1 cellular context compared by ENCODE assay signal in genomic region chr4:48575964-48576363, GRCh38.
TF ChIP-seq lines count a peak whose summit lies in the region.

No MANE protein-coding gene starts in this region.

TF ChIP-seq in SK-N-SH treated with all-trans-retinoic acid at 6 μM for 48 hours, 23 proteins besides CTCF, POLR2A, EP300 and RAD21 (continued from another document):
- TF ChIP-seq CREB5 (CRISPR knock-in tag; IDR thresholded peaks at IDR 0.05; ENCODE audit: low read depth) (no peak), BACH2 (CRISPR knock-in tag; IDR thresholded peaks at IDR 0.05; ENCODE audit: borderline replicate concordance) (no peak), ARNTL (CRISPR knock-in tag; IDR thresholded peaks at IDR 0.05; ENCODE audit: borderline replicate concordance, low read depth) (no peak), RARB (CRISPR knock-in tag; IDR thresholded peaks at IDR 0.05) (no peak), PPARA (CRISPR knock-in tag; IDR thresholded peaks at IDR 0.05; ENCODE audit: borderline replicate concordance) (no peak), TCF4 (CRISPR knock-in tag; IDR thresholded peaks at IDR 0.05; ENCODE audit: borderline replicate concordance) (no peak), TOX (CRISPR knock-in tag; IDR thresholded peaks at IDR 0.05; ENCODE audit: borderline replicate concordance) (no peak), CSDC2 (CRISPR knock-in tag; IDR thresholded peaks at IDR 0.05) (no peak), ZFP3 (CRISPR knock-in tag; IDR thresholded peaks at IDR 0.05) (no peak), SNAI2 (CRISPR knock-in tag; IDR thresholded peaks at IDR 0.05) (no peak), ZC3H10 (CRISPR knock-in tag; IDR thresholded peaks at IDR 0.05) (no peak)
TF ChIP-seq in SK-N-SH treated with all-trans-retinoic acid at 6 μM for 48 hours: peak in this region for 0.
